ENCODE assay signal across 8 cellular contexts in genomic region chr7:107742678-107743566, GRCh38. TPM values are rescaled to one million over a fixed set of nuclear protein-coding genes. Genes with fewer than 3 reads are reported as not detected.
DNase-seq lines count a peak whose midpoint lies in the region; ATAC-seq lines count a peak whose summit lies in the region.

No MANE protein-coding gene starts in this region.

- H3K4me2 ChIP-seq in BLaER1 treated with 17β-estradiol and CSF1 and Interleukin-3, amounts not matched to agents 10 nM and 100 nM, result peak overlapping the region; percentile 73 to 91 (median 86)

- peak overlapping the region; percentile 91 to 100 (median 98) for H3K27ac ChIP-seq in BLaER1 treated with 17β-estradiol and CSF1 and Interleukin-3, amounts not matched to agents 10 nM and 100 nM

- peaks cover 0 to 3% (median under 1%) of the 10 kb centered on the region in 11 experiments; a peak in 2 of 22 replicates for H3K9me3 ChIP-seq in BLaER1 treated with 17β-estradiol and CSF1 and Interleukin-3, amounts not matched to agents 10 nM and 100 nM (replicated peaks in 1 of 11)

- peak overlapping the region; percentile 89 to 98 (median 96) for H3K9ac ChIP-seq in BLaER1 treated with 17β-estradiol and CSF1 and Interleukin-3, amounts not matched to agents 10 nM and 100 nM

- peaks cover 16 to 23% of the 10 kb centered on the region in 2 donors for H3K36me3 Mint-ChIP-seq in activated naive CD4-positive, alpha-beta T cell treated with anti-CD3 and anti-CD28 coated beads, Interleukin-2, amount 50 U/mL, for 72 hours

- H4K20me1 ChIP-seq in BLaER1 treated with 17β-estradiol and CSF1 and Interleukin-3, amounts not matched to agents 10 nM and 100 nM, result peaks cover 27 to 38% (median 34%) of the 10 kb centered on the region in 11 experiments

- peak overlapping the region; percentile 94 to 99 for H3K27ac Mint-ChIP-seq in activated naive CD4-positive, alpha-beta T cell treated with anti-CD3 and anti-CD28 coated beads, Interleukin-2, amount 50 U/mL, for 72 hours

- peak overlapping the region; percentile 78 to 95 (median 90) for H3K4me3 ChIP-seq in BLaER1 treated with 17β-estradiol and CSF1 and Interleukin-3, amounts not matched to agents 10 nM and 100 nM

- no peaks in the 10 kb centered on the region for H3K9me3 Mint-ChIP-seq in activated naive CD4-positive, alpha-beta T cell treated with anti-CD3 and anti-CD28 coated beads, Interleukin-2, amount 50 U/mL, for 72 hours

- peak; percentile 36 for ATAC-seq in GM18868 (IDR thresholded peaks at IDR 0.05; ENCODE audit: unreplicated experiment)
- peak; percentile 33 for ATAC-seq in HG03039 (IDR thresholded peaks at IDR 0.05; ENCODE audit: unreplicated experiment)
- ATAC-seq in activated naive CD4-positive, alpha-beta T cell treated with anti-CD3 and anti-CD28 coated beads, Interleukin-2, amount 50 U/mL, for 72 hours, result peak; percentile 43 to 44
- peak; percentile 16 to 48 for ATAC-seq in left cardiac atrium

- H3K4me1 ChIP-seq in BLaER1 treated with 17β-estradiol and CSF1 and Interleukin-3, amounts not matched to agents 10 nM and 100 nM, result peaks cover 22 to 43% (median 40%) of the 10 kb centered on the region in 10 experiments

- intact Hi-C loops in left cardiac atrium (cut with DNase I) (loop anchor here in 1 of 2 donors (5.0 to 10.0 kb wide), 2 partner anchors 134 to 402 kb away; no protein-coding TSS in a partner anchor), posterior vena cava (cut with DNase I) (loop anchor here (10.0 kb wide), 2 partner anchors 132 to 178 kb away; partner anchors contain the start of genes COG5 (in 1 of the 2) and DUS4L (in 1 of the 2))

- DNase-seq in NCI-H510A (lab: John Stamatoyannopoulos, UW) (peak; percentile 27), left cardiac atrium (peak; percentile 59), posterior vena cava (ENCODE audit: low spot score) (peak; percentile 87), epidermal melanocyte (ENCODE audit: insufficient read length, low spot score) (no peak)
- DNase-seq in activated naive CD4-positive, alpha-beta T cell treated with anti-CD3 and anti-CD28 coated beads, Interleukin-2, amount 50 U/mL, for 72 hours (ENCODE audit: low spot score in 2 of 2), result peak in 1 of 2 donors; percentile 80

- peaks cover 0 to 18% (median 0%) of the 10 kb centered on the region in 11 experiments; a peak in 4 of 22 replicates for H3K36me3 ChIP-seq in BLaER1 treated with 17β-estradiol and CSF1 and Interleukin-3, amounts not matched to agents 10 nM and 100 nM

- H3K27me3 ChIP-seq in BLaER1 treated with 17β-estradiol and CSF1 and Interleukin-3, amounts not matched to agents 10 nM and 100 nM, result no peaks in the 10 kb centered on the region

RNA-seq across cellular contexts. Expression of gene CBLL1, which starts 1.0 kb away (rescaled TPM):
- 10 to 100 TPM; 36.8 to 48.9 TPM for total RNA-seq in activated naive CD4-positive, alpha-beta T cell treated with anti-CD3 and anti-CD28 coated beads, Interleukin-2, amount 50 U/mL, for 72 hours
- total RNA-seq in left cardiac atrium (10 to 100 TPM; 17.8 to 21.2 TPM), posterior vena cava (10 to 100 TPM; 18.6 to 20.7 TPM)
